In the genomic region with DNA sequence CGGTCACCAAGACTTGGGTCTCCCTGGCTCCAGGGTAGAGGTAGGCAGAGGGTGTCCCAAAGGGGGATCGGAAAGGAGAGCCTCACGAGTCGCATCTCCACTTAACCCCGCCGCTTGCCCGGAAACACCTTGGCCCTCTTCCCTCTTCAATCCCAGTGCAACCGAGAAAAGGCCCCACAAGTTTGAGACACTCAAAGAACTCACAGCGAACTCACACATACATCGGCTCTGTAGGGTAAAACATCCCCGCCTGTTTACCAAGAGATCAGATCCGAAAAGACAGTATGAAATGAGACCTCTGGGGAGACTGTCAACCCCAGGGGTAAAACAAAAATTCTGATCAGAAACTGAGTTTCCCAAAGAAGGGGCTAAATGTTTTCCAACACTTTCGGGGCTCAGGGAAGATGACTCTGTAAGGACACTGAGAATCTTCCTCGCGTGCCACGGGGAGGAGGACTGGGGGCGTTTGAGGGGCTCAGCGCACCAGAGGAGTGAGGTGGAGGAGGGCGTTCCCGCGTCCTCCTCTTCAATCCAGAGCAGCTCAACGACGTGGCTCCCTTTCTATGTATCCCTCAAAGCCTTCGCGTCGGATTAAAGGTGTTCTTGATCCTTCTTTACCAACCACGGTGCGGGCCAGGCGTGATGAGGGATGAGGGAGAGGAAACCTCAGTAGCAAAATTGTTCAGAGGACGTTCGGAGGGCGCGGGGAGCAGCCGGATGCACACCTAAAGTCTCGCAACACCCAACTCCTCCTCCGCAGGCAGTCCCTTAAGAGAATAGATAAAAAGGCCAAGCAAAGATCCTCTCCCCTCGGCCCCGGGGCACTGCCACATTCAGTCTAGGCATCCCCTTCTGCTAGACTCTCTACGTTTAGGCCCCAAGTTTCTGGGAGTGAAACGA, we compare ENCODE assay signal across 11 cellular contexts. TPM values are rescaled to one million over a fixed set of nuclear protein-coding genes. Genes with fewer than 3 reads are reported as not detected.
DNase-seq lines count a peak whose midpoint lies in the region; ATAC-seq and TF ChIP-seq lines count a peak whose summit lies in the region.
"Had no signal": no experiment of that assay in that cellular context is flagged by ENCODE, and none has a peak within 500 bp of the region (broad histone marks: within the 10 kb centered on the region; RNA-seq: fewer than 3 reads in every experiment).

No MANE protein-coding gene starts in this region.

- peak overlapping the region; percentile 45; the same call in 1 of the 2 replicates for H3K4me2 ChIP-seq in OCI-LY1 (ENCODE audit: low read length)
- H3K4me2 ChIP-seq in PC-3 (ENCODE audit: low read length) = no peak overlapping the region

- H3K9ac ChIP-seq in OCI-LY1 (ENCODE audit: low read length) = no peak overlapping the region
- H3K9ac ChIP-seq in PC-3 (ENCODE audit: low read length) = no peak overlapping the region

- no peak for TF ChIP-seq CTCF in OCI-LY1 (IDR thresholded peaks at IDR 0.05; ENCODE audit: low read length)
- TF ChIP-seq CTCF in PC-3 (conservative IDR thresholded peaks at IDR 0.05; ENCODE audit: low read depth, low read length) = no peak

- intact Hi-C loops in PC-3 (cut with micrococcal nuclease) = loop anchor here (5.0 kb wide), 1 partner anchor 631 kb away; no protein-coding TSS in a partner anchor

- H3K27me3 ChIP-seq in OCI-LY1 (ENCODE audit: insufficient read depth, low read length) (no peaks in the 10 kb centered on the region), neuron (ENCODE audit: insufficient read depth, low read length) (no peaks in the 10 kb centered on the region), PC-3 (ENCODE audit: low read length) (no peaks in the 10 kb centered on the region)

- H2AFZ ChIP-seq in OCI-LY1 (ENCODE audit: low read length) (no peak overlapping the region), neuron (ENCODE audit: low read depth, low read length) (no peak overlapping the region), PC-3 (ENCODE audit: low read length) (no peak overlapping the region)

- POLR2A ChIA-PET in PC-3 (lab: Charles Lee; ENCODE audit: unreplicated experiment) = no interaction called here

- H3K4me3 ChIP-seq in OCI-LY1 (ENCODE audit: low read depth, low read length, poor library complexity, severe bottlenecking) (peak overlapping the region; percentile 55), neuron (ENCODE audit: low read length) (peak overlapping the region; percentile 99), PC-3 (ENCODE audit: low read length) (no peak overlapping the region)

- no TSS peak for BruUV-seq in PC-3 (replicated peaks; lab: Mats Ljungman, UMichigan)

- peak; percentile 47 for DNase-seq in EL
- peak; percentile 53 for DNase-seq in fibroblast of gingiva (ENCODE audit: low read depth)
- DNase-seq in PC-3 = no peak
- DNase-seq in mesenteric fat pad (ENCODE audit: low spot score) = no peak
- no peak for DNase-seq in midbrain (lab: John Stamatoyannopoulos, UW)
- DNase-seq: BE2C, naive B cell, NCI-H226 had no signal

- H3K27ac ChIP-seq in OCI-LY1 (ENCODE audit: low read depth, low read length, poor library complexity, severe bottlenecking) = no peak overlapping the region
- no peak overlapping the region for H3K27ac ChIP-seq in PC-3 (ENCODE audit: low read length)

- H3K79me2 ChIP-seq in OCI-LY1 (ENCODE audit: insufficient read depth, low read length) (no peaks in the 10 kb centered on the region), PC-3 (ENCODE audit: low read length) (peaks cover 32% of the 10 kb centered on the region)

- H3K4me1 ChIP-seq in OCI-LY1 (ENCODE audit: insufficient read depth, low read length, severe bottlenecking) (peaks cover 22% of the 10 kb centered on the region), neuron (ENCODE audit: insufficient read depth, low read length) (peaks cover 14% of the 10 kb centered on the region), PC-3 (ENCODE audit: insufficient read depth, low read length) (peaks cover 6% of the 10 kb centered on the region)
- H3K4me1 ChIP-seq: BE2C had no signal

- no peaks in the 10 kb centered on the region for H3F3A ChIP-seq in OCI-LY1 (ENCODE audit: insufficient read depth, low read length)
- no peaks in the 10 kb centered on the region for H3F3A ChIP-seq in PC-3 (ENCODE audit: low read length, unreplicated experiment)

- H3K9me3 ChIP-seq in OCI-LY1 (ENCODE audit: low read length) (no peaks in the 10 kb centered on the region), neuron (ENCODE audit: low read length) (peaks cover 15% of the 10 kb centered on the region), PC-3 (ENCODE audit: low read length) (no peaks in the 10 kb centered on the region)
- H3K9me3 ChIP-seq: BE2C had no signal

- H3K9me2 ChIP-seq in OCI-LY1 (ENCODE audit: low read depth, low read length) (no peaks in the 10 kb centered on the region), PC-3 (replicated peaks; ENCODE audit: low read length) (no peaks in the 10 kb centered on the region)

- ATAC-seq in PC-3 (no peak), HG02973 (IDR thresholded peaks at IDR 0.05; ENCODE audit: unreplicated experiment) (no peak)

- CTCF ChIA-PET in PC-3 (lab: Charles Lee) = no interaction called here

- no peaks in the 10 kb centered on the region for H4K20me1 ChIP-seq in OCI-LY1 (ENCODE audit: insufficient read depth, low read length)
- no peaks in the 10 kb centered on the region for H4K20me1 ChIP-seq in PC-3 (ENCODE audit: low read length)

- H3K36me3 ChIP-seq in OCI-LY1 (ENCODE audit: insufficient read depth, low read length) = peaks cover 11% of the 10 kb centered on the region
- H3K36me3 ChIP-seq in neuron (ENCODE audit: insufficient read depth, low read length) = peaks cover 52% of the 10 kb centered on the region
- H3K36me3 ChIP-seq in PC-3 (ENCODE audit: low read depth, low read length) = no peaks in the 10 kb centered on the region
- H3K36me3 ChIP-seq: BE2C had no signal

RNA-seq across cellular contexts. Expression of a gene that starts 3.7 kb away (rescaled TPM):
- total RNA-seq in PC-3 (2014; rRNA removed) (21.8 and 28.5 TPM in 2 replicates), mesenteric fat pad (1.7 TPM)

Comparison
In these comparisons a context has a peak if more than half of its experiments do, and no peak if none do; other contexts are left out.
1. DNase-seq: peak in EL (single experiment) and fibroblast of gingiva (single experiment); none in PC-3 (single experiment), mesenteric fat pad (single experiment) and midbrain (single experiment).